24 cellular contexts compared by ENCODE assay signal in genomic region chr2:10542033-10542432, GRCh38.
"Had no signal": no experiment of that assay in that cellular context is flagged by ENCODE, and none has a peak within 500 bp of the region (broad histone marks: within the 10 kb centered on the region; RNA-seq: fewer than 3 reads in every experiment).

No MANE protein-coding gene starts in this region.

- H3K4me1 ChIP-seq: esophagus muscularis mucosa, heart right ventricle, sigmoid colon, uterus had no signal

- H3K4me3 Mint-ChIP-seq: activated B cell treated with CpG ODN at 0.5 μM for 24 hours; activated CD8-positive, alpha-beta T cell treated with anti-CD3 and anti-CD28 coated beads for 36 hours; naive thymus-derived CD4-positive, alpha-beta T cell; stimulated activated effector memory CD8-positive, alpha-beta T cell treated with anti-CD3 and anti-CD28 coated beads, Interleukin-12 subunit alpha, Interleukin-12 subunit beta, amount 100 ng/mL, for 72 hours; stimulated activated naive CD8-positive, alpha-beta T cell treated with anti-CD3 and anti-CD28 coated beads, Interleukin-15, Interleukin-2, amounts not matched to agents 100 ng/mL and 50 ng/mL, for 24 hours had no signal

- H3K36me3 Mint-ChIP-seq: activated naive CD4-positive, alpha-beta T cell treated with anti-CD3 and anti-CD28 coated beads, Interleukin-2, amount 50 U/mL, for 72 hours; stimulated activated effector memory CD8-positive, alpha-beta T cell treated with anti-CD3 and anti-CD28 coated beads, Interleukin-12 subunit alpha, Interleukin-12 subunit beta, amount 100 ng/mL, for 72 hours had no signal

- H3K36me3 ChIP-seq: esophagus muscularis mucosa, heart right ventricle, neutrophil, sigmoid colon, thoracic aorta, uterus had no signal

- DNase-seq: activated B cell treated with CpG ODN at 0.5 μM for 24 hours; activated CD4-positive, alpha-beta T cell treated with anti-CD3 and anti-CD28 coated beads, Interleukin-2, amount 50 U/mL, for 1 hour; activated CD8-positive, alpha-beta T cell treated with anti-CD3 and anti-CD28 coated beads for 36 hours; activated T-cell treated with anti-CD3 and anti-CD28 coated beads, Interleukin-2, amount 50 U/mL, for 48 hours; dermis blood vessel endothelial cell; effector CD4-positive, alpha-beta T cell; foreskin melanocyte; heart right ventricle; midbrain; naive thymus-derived CD4-positive, alpha-beta T cell; sigmoid colon; small intestine; stimulated activated CD4-positive, alpha-beta T cell treated with anti-CD3 and anti-CD28 coated beads, Interleukin-4, amount 100 ng/mL, for 24 hours; trophoblast cell; uterus had no signal

- H3K9me3 Mint-ChIP-seq: activated B cell treated with CpG ODN at 0.5 μM for 24 hours; activated CD8-positive, alpha-beta T cell treated with anti-CD3 and anti-CD28 coated beads for 36 hours; activated naive CD4-positive, alpha-beta T cell treated with anti-CD3 and anti-CD28 coated beads, Interleukin-2, amount 50 U/mL, for 72 hours; activated T-helper 2 cell treated with anti-CD3 and anti-CD28 coated beads, Interferon-gamma antibody, Interleukin-2, Interleukin-4, amounts not matched to agents 10 μg/mL and 5 μg/mL and 100 μg/mL, durations not matched to agents 14 hours and 24 hours and 36 hours; naive thymus-derived CD4-positive, alpha-beta T cell; stimulated activated effector memory CD8-positive, alpha-beta T cell treated with anti-CD3 and anti-CD28 coated beads, Interleukin-12 subunit alpha, Interleukin-12 subunit beta, amount 100 ng/mL, for 72 hours; stimulated activated naive CD8-positive, alpha-beta T cell treated with anti-CD3 and anti-CD28 coated beads, Interleukin-15, Interleukin-2, amounts not matched to agents 100 ng/mL and 50 ng/mL, for 24 hours had no signal

- H3K9me3 ChIP-seq: esophagus muscularis mucosa, heart right ventricle, neutrophil, sigmoid colon, thoracic aorta, uterus had no signal

- H3K27me3 ChIP-seq: esophagus muscularis mucosa, heart right ventricle, sigmoid colon, uterus had no signal

- FAIRE-seq: colon, small intestine had no signal

- H3K4me3 ChIP-seq: esophagus muscularis mucosa, heart right ventricle, sigmoid colon, thoracic aorta, uterus had no signal

- H3K27ac ChIP-seq: esophagus muscularis mucosa, heart right ventricle, neutrophil, sigmoid colon, thoracic aorta, uterus had no signal

- ATAC-seq: activated CD8-positive, alpha-beta T cell treated with anti-CD3 and anti-CD28 coated beads for 36 hours; activated naive CD4-positive, alpha-beta T cell treated with anti-CD3 and anti-CD28 coated beads, Interleukin-2, amount 50 U/mL, for 72 hours; heart right ventricle; naive thymus-derived CD4-positive, alpha-beta T cell; stimulated activated effector memory CD8-positive, alpha-beta T cell treated with anti-CD3 and anti-CD28 coated beads, Interleukin-12 subunit alpha, Interleukin-12 subunit beta, amount 100 ng/mL, for 72 hours had no signal

- H3K27ac Mint-ChIP-seq: activated B cell treated with CpG ODN at 0.5 μM for 24 hours; activated CD8-positive, alpha-beta T cell treated with anti-CD3 and anti-CD28 coated beads for 36 hours; activated naive CD4-positive, alpha-beta T cell treated with anti-CD3 and anti-CD28 coated beads, Interleukin-2, amount 50 U/mL, for 72 hours; activated T-helper 2 cell treated with anti-CD3 and anti-CD28 coated beads, Interferon-gamma antibody, Interleukin-2, Interleukin-4, amounts not matched to agents 10 μg/mL and 5 μg/mL and 100 μg/mL, durations not matched to agents 14 hours and 24 hours and 36 hours; naive thymus-derived CD4-positive, alpha-beta T cell; progenitor cell of endocrine pancreas; stimulated activated effector memory CD8-positive, alpha-beta T cell treated with anti-CD3 and anti-CD28 coated beads, Interleukin-12 subunit alpha, Interleukin-12 subunit beta, amount 100 ng/mL, for 72 hours; stimulated activated naive CD8-positive, alpha-beta T cell treated with anti-CD3 and anti-CD28 coated beads, Interleukin-15, Interleukin-2, amounts not matched to agents 100 ng/mL and 50 ng/mL, for 24 hours had no signal
